ENCODE assay signal across 17 cellular contexts in the genomic region with DNA sequence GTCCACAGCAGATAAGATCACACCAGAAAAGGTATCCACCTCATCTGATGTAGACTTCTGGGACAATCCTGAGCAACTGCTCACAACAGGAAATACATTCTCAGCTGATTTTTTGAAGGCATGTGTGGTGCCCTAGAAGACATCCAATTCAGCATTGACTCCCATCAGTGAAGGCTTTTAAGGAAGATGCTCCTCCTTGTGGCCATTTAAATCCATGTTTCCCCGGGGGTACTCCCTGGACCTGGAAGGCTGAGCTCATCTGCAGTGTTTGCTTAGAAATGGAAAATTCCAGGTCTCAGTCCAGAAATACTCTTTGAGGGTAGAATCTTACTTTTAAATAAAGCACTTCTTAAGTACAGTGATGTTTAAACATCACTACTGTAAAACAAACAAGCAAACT.
DNase-seq lines count a peak whose midpoint lies in the region; ATAC-seq and TF ChIP-seq lines count a peak whose summit lies in the region.
"Had no signal": no experiment of that assay in that cellular context is flagged by ENCODE, and none has a peak within 500 bp of the region (broad histone marks: within the 10 kb centered on the region; RNA-seq: fewer than 3 reads in every experiment).

No MANE protein-coding gene starts in this region.

- in situ Hi-C loops in SK-MEL-5 (cut with HindIII; ENCODE audit: low pct_unique_long_range_greater_than_20kb, low sequenced_read_pairs): no loop called here

- intact Hi-C loops in Right ventricle myocardium superior (cut with DNase I): no loop called here
- intact Hi-C loops in right cardiac atrium (cut with DNase I): loop anchor here in 2 of 4 donors (10.0 kb wide), 2 partner anchors 134 to 414 kb away; no protein-coding TSS in a partner anchor
- intact Hi-C loops in sciatic nerve (cut with DNase I): no loop called here

- 45% methylated on average over 1 of the region's 1 CpG for WGBS in right cardiac atrium

- no peak for DNase-seq in Right ventricle myocardium superior
- no peak for DNase-seq in right cardiac atrium
- DNase-seq in SK-MEL-5 (ENCODE audit: low read depth, low spot score): peak; percentile 34
- DNase-seq in glutamatergic neuron: no peak
- DNase-seq in sciatic nerve (ENCODE audit: low spot score): no peak
- DNase-seq in HuH-7 (ENCODE audit: low spot score): no peak
- no peak for DNase-seq in stimulated activated CD4-positive, alpha-beta T cell treated with anti-CD3 and anti-CD28 coated beads, Interleukin-4, amount 100 ng/mL, for 1 hour
- DNase-seq in stimulated activated CD4-positive, alpha-beta T cell treated with anti-CD3 and anti-CD28 coated beads, Interleukin-2, amount 100 ng/mL, for 24 hours: no peak
- DNase-seq: activated naive CD8-positive, alpha-beta T cell treated with anti-CD3 and anti-CD28 coated beads, Interleukin-2, amount 10 ng/mL, durations not matched to agents 7 days and 5 days; activated T-cell treated with anti-CD3 and anti-CD28 coated beads, Interleukin-2, amount 50 U/mL, for 1 hour; HCEC 1CT; lower lobe of right lung; NCI-H2029; NCI-H82; T-helper 17 cell had no signal

- no peak overlapping the region for H3K4me3 ChIP-seq in right cardiac atrium (ENCODE audit: low read length)
- H3K4me3 ChIP-seq: lower lobe of right lung, smooth muscle cell had no signal

- no peak overlapping the region for H3K27ac ChIP-seq in right cardiac atrium (ENCODE audit: low read length)
- H3K27ac ChIP-seq: lower lobe of right lung had no signal

- H3K27me3 ChIP-seq in right cardiac atrium (ENCODE audit: control insufficient read depth, insufficient read depth): no peaks in the 10 kb centered on the region

- peaks cover 8% of the 10 kb centered on the region for H3K36me3 Mint-ChIP-seq in glutamatergic neuron (ENCODE audit: unreplicated experiment)
- H3K36me3 Mint-ChIP-seq: activated naive CD8-positive, alpha-beta T cell treated with anti-CD3 and anti-CD28 coated beads, Interleukin-2, amount 10 ng/mL, durations not matched to agents 7 days and 5 days had no signal

- peak; percentile 43 for TF ChIP-seq CTCF in glutamatergic neuron (IDR thresholded peaks at IDR 0.05; ENCODE audit: partially characterized antibody, unreplicated experiment)

- peaks cover 2% of the 10 kb centered on the region for H3K4me1 ChIP-seq in right cardiac atrium (ENCODE audit: control insufficient read depth, insufficient read depth, low read length)
- H3K4me1 ChIP-seq: lower lobe of right lung had no signal

- peaks cover 8% of the 10 kb centered on the region for H3K9me3 Mint-ChIP-seq in glutamatergic neuron (ENCODE audit: unreplicated experiment)
- H3K9me3 Mint-ChIP-seq: activated naive CD8-positive, alpha-beta T cell treated with anti-CD3 and anti-CD28 coated beads, Interleukin-2, amount 10 ng/mL, durations not matched to agents 7 days and 5 days; central memory CD8-positive, alpha-beta T cell had no signal

- H3K4me1 Mint-ChIP-seq in glutamatergic neuron (ENCODE audit: low read depth, unreplicated experiment): peaks cover 12% of the 10 kb centered on the region
- H3K4me1 Mint-ChIP-seq: activated naive CD8-positive, alpha-beta T cell treated with anti-CD3 and anti-CD28 coated beads, Interleukin-2, amount 10 ng/mL, durations not matched to agents 7 days and 5 days; central memory CD8-positive, alpha-beta T cell; T-helper 17 cell had no signal

- peaks cover 9% of the 10 kb centered on the region for H3K27me3 Mint-ChIP-seq in glutamatergic neuron (ENCODE audit: unreplicated experiment)

- ATAC-seq in Right ventricle myocardium superior (ENCODE audit: poor library complexity) (peak; percentile 34), right cardiac atrium (no peak), sciatic nerve (peak; percentile 31)
- ATAC-seq: lower lobe of right lung, T-helper 17 cell had no signal

- no peak overlapping the region for H3K27ac Mint-ChIP-seq in glutamatergic neuron (ENCODE audit: unreplicated experiment)
- H3K27ac Mint-ChIP-seq: activated naive CD8-positive, alpha-beta T cell treated with anti-CD3 and anti-CD28 coated beads, Interleukin-2, amount 10 ng/mL, durations not matched to agents 7 days and 5 days; T-helper 17 cell had no signal

- H3K4me3 Mint-ChIP-seq in glutamatergic neuron (ENCODE audit: unreplicated experiment): no peak overlapping the region
- H3K4me3 Mint-ChIP-seq: activated naive CD8-positive, alpha-beta T cell treated with anti-CD3 and anti-CD28 coated beads, Interleukin-2, amount 10 ng/mL, durations not matched to agents 7 days and 5 days; central memory CD8-positive, alpha-beta T cell; T-helper 17 cell had no signal

- no peaks in the 10 kb centered on the region for H3K9me3 ChIP-seq in right cardiac atrium (ENCODE audit: control insufficient read depth, low read length)
- H3K9me3 ChIP-seq: lower lobe of right lung had no signal

Comparison
In these comparisons a context has a peak if more than half of its experiments do, and no peak if none do; other contexts are left out.
1. ATAC-seq: peak in Right ventricle myocardium superior (single experiment) and sciatic nerve (single experiment); none in right cardiac atrium (0 of 2).